35 cellular contexts compared by ENCODE assay signal in genomic region chr6:41332241-41332640, GRCh38. TPM values are rescaled to one million over a fixed set of nuclear protein-coding genes. Genes with fewer than 3 reads are reported as not detected.
DNase-seq lines count a peak whose midpoint lies in the region; ATAC-seq and TF ChIP-seq lines count a peak whose summit lies in the region.
"Had no signal": no experiment of that assay in that cellular context is flagged by ENCODE, and none has a peak within 500 bp of the region (broad histone marks: within the 10 kb centered on the region; RNA-seq: fewer than 3 reads in every experiment).

No MANE protein-coding gene starts in this region.

- H3K4me1 Mint-ChIP-seq in activated CD8-positive, alpha-beta T cell treated with anti-CD3 and anti-CD28 coated beads, Interleukin-2, amount 10 ng/mL, durations not matched to agents 7 days and 5 days (ENCODE audit: low read depth) = peaks cover 59% of the 10 kb centered on the region
- peaks cover 56% of the 10 kb centered on the region for H3K4me1 Mint-ChIP-seq in activated CD8-positive, alpha-beta T cell treated with anti-CD3 and anti-CD28 coated beads for 36 hours (ENCODE audit: low read depth)
- H3K4me1 Mint-ChIP-seq in stimulated activated naive B cell treated with anti-CD40 and anti-IgM and Interleukin-4, amounts not matched to agents 10 μg/mL and 1 μg/mL and 100 μg/mL, for 72 hours = peaks cover 35 to 44% of the 10 kb centered on the region in 2 donors

- no peaks in the 10 kb centered on the region for H3K4me1 ChIP-seq in mesenchymal stem cell (ENCODE audit: control insufficient read depth, insufficient read depth, low read depth, low read length)
- H3K4me1 ChIP-seq: adrenal gland, lower lobe of right lung, testis had no signal

- no peak overlapping the region for H2AK5ac ChIP-seq in mesenchymal stem cell (ENCODE audit: low read length, severe bottlenecking)

- H3K27me3 Mint-ChIP-seq in activated CD8-positive, alpha-beta T cell treated with anti-CD3 and anti-CD28 coated beads, Interleukin-2, amount 10 ng/mL, durations not matched to agents 7 days and 5 days (ENCODE audit: low read depth) = peaks cover 3% of the 10 kb centered on the region
- no peaks in the 10 kb centered on the region for H3K27me3 Mint-ChIP-seq in activated CD8-positive, alpha-beta T cell treated with anti-CD3 and anti-CD28 coated beads for 36 hours
- peaks cover 8% of the 10 kb centered on the region in 2 donors for H3K27me3 Mint-ChIP-seq in stimulated activated naive B cell treated with anti-CD40 and anti-IgM and Interleukin-4, amounts not matched to agents 10 μg/mL and 1 μg/mL and 100 μg/mL, for 72 hours

- no peak overlapping the region for H3K9ac ChIP-seq in mesenchymal stem cell (ENCODE audit: low read length)

- no peak overlapping the region for H2BK5ac ChIP-seq in mesenchymal stem cell (ENCODE audit: low read depth, low read length, poor library complexity, severe bottlenecking)

- no peak overlapping the region for H3K14ac ChIP-seq in mesenchymal stem cell (ENCODE audit: low read length in 2 of 2)

- POLR2A ChIA-PET in activated CD8-positive, alpha-beta T cell treated with anti-CD3 and anti-CD28 coated beads, Interleukin-2, amount 10 ng/mL, durations not matched to agents 7 days and 5 days (lab: Charles Lee) = interaction anchor here (1.3 to 5.3 kb wide), 2 partner anchors 12 to 13 kb away, joined by 4 to 96 read pairs; no protein-coding TSS in a partner anchor
- POLR2A ChIA-PET in activated CD8-positive, alpha-beta T cell treated with anti-CD3 and anti-CD28 coated beads for 36 hours (lab: Charles Lee) = interaction anchor here (1.0 to 1.9 kb wide), 3 partner anchors 13 to 132 kb away, joined by 3 to 6 read pairs (median 5); partner anchors contain the start of gene TREML2

- no peak overlapping the region for H3K4me3 ChIP-seq in mesenchymal stem cell (ENCODE audit: insufficient read depth in 1 of 2, low read depth in 1 of 2, low read length in 2 of 2)
- H3K4me3 ChIP-seq: adrenal gland, lower lobe of right lung, mucosa of descending colon, testis had no signal

- WGBS in mesenchymal stem cell = 83% methylated on average over 6 of the region's 8 CpGs

- intact Hi-C loops in activated CD8-positive, alpha-beta T cell treated with anti-CD3 and anti-CD28 coated beads for 36 hours (cut with micrococcal nuclease) = no loop called here

- no peak overlapping the region for H2AFZ ChIP-seq in mesenchymal stem cell (ENCODE audit: low read depth, low read length)

- no peak overlapping the region for H2BK12ac ChIP-seq in mesenchymal stem cell (ENCODE audit: low read length in 2 of 2)

- TF ChIP-seq CTCF in activated CD8-positive, alpha-beta T cell treated with anti-CD3 and anti-CD28 coated beads for 36 hours (IDR thresholded peaks at IDR 0.05) = no peak

- no peak overlapping the region for H2BK15ac ChIP-seq in mesenchymal stem cell (ENCODE audit: low read depth, poor library complexity, severe bottlenecking)

- CTCF ChIA-PET in activated CD8-positive, alpha-beta T cell treated with anti-CD3 and anti-CD28 coated beads, Interleukin-2, amount 10 ng/mL, durations not matched to agents 7 days and 5 days (lab: Charles Lee) = interaction anchor here (0.9 to 9.6 kb wide), 9 partner anchors 10 to 271 kb away, joined by 3 to 162 read pairs (median 7); no protein-coding TSS in a partner anchor
- CTCF ChIA-PET in activated CD8-positive, alpha-beta T cell treated with anti-CD3 and anti-CD28 coated beads for 36 hours (lab: Charles Lee) = interaction anchor here (0.8 to 6.5 kb wide), 8 partner anchors 12 to 296 kb away, joined by 3 to 106 read pairs (median 20); no protein-coding TSS in a partner anchor

- no peak overlapping the region for H3K23ac ChIP-seq in mesenchymal stem cell (ENCODE audit: low read length in 2 of 2)

- H3K79me1 ChIP-seq in mesenchymal stem cell (replicated peaks; ENCODE audit: low read length, poor library complexity, severe bottlenecking) = no peaks in the 10 kb centered on the region

- peak overlapping the region; percentile 95 for H3K27ac Mint-ChIP-seq in activated CD8-positive, alpha-beta T cell treated with anti-CD3 and anti-CD28 coated beads, Interleukin-2, amount 10 ng/mL, durations not matched to agents 7 days and 5 days
- no peak overlapping the region for H3K27ac Mint-ChIP-seq in activated CD8-positive, alpha-beta T cell treated with anti-CD3 and anti-CD28 coated beads for 36 hours
- peak overlapping the region; percentile 87 for H3K27ac Mint-ChIP-seq in stimulated activated naive B cell treated with anti-CD40 and anti-IgM and Interleukin-4, amounts not matched to agents 10 μg/mL and 1 μg/mL and 100 μg/mL, for 72 hours
- H3K27ac Mint-ChIP-seq: activated T-cell treated with anti-CD3 and anti-CD28 coated beads, Interleukin-2, amount 50 U/mL, for 24 hours had no signal

- H3K4me3 Mint-ChIP-seq in activated CD8-positive, alpha-beta T cell treated with anti-CD3 and anti-CD28 coated beads, Interleukin-2, amount 10 ng/mL, durations not matched to agents 7 days and 5 days = no peak overlapping the region
- no peak overlapping the region for H3K4me3 Mint-ChIP-seq in activated CD8-positive, alpha-beta T cell treated with anti-CD3 and anti-CD28 coated beads for 36 hours
- H3K4me3 Mint-ChIP-seq in stimulated activated naive B cell treated with anti-CD40 and anti-IgM and Interleukin-4, amounts not matched to agents 10 μg/mL and 1 μg/mL and 100 μg/mL, for 72 hours = no peak overlapping the region
- H3K4me3 Mint-ChIP-seq: activated T-cell treated with anti-CD3 and anti-CD28 coated beads, Interleukin-2, amount 50 U/mL, for 24 hours; T-helper 1 cell treated with Interleukin-12 subunit alpha and Interleukin-12 subunit beta and Interleukin-4 antibody, amounts not matched to agents 30 μg/mL and 1 μg/mL, for 36 hours had no signal

- peak overlapping the region; percentile 4 for H4K8ac ChIP-seq in mesenchymal stem cell (ENCODE audit: low read length)

- no peaks in the 10 kb centered on the region for H3K9me3 ChIP-seq in mesenchymal stem cell (ENCODE audit: control insufficient read depth, low read length)
- H3K9me3 ChIP-seq: adrenal gland, lower lobe of right lung, mucosa of descending colon, testis had no signal

- H3K36me3 Mint-ChIP-seq in activated CD8-positive, alpha-beta T cell treated with anti-CD3 and anti-CD28 coated beads, Interleukin-2, amount 10 ng/mL, durations not matched to agents 7 days and 5 days (ENCODE audit: low read depth) = no peaks in the 10 kb centered on the region
- no peaks in the 10 kb centered on the region for H3K36me3 Mint-ChIP-seq in activated CD8-positive, alpha-beta T cell treated with anti-CD3 and anti-CD28 coated beads for 36 hours (ENCODE audit: low read depth)
- H3K36me3 Mint-ChIP-seq in stimulated activated naive B cell treated with anti-CD40 and anti-IgM and Interleukin-4, amounts not matched to agents 10 μg/mL and 1 μg/mL and 100 μg/mL, for 72 hours = no peaks in the 10 kb centered on the region
- H3K36me3 Mint-ChIP-seq: IgD-negative memory B cell had no signal

- no peak overlapping the region for H3K4ac ChIP-seq in mesenchymal stem cell (ENCODE audit: low read depth in 1 of 2, low read length in 2 of 2)

- peaks cover 55 to 82% of the 10 kb centered on the region in 2 experiments for H3K27me3 ChIP-seq in mesenchymal stem cell (ENCODE audit: control insufficient read depth in 1 of 2, insufficient read depth in 1 of 2, low read length in 2 of 2)
- H3K27me3 ChIP-seq: testis had no signal

- peak; percentile 20 for DNase-seq in activated CD8-positive, alpha-beta T cell treated with anti-CD3 and anti-CD28 coated beads, Interleukin-2, amount 10 ng/mL, durations not matched to agents 7 days and 5 days
- no peak for DNase-seq in activated CD8-positive, alpha-beta T cell treated with anti-CD3 and anti-CD28 coated beads for 36 hours
- peak; percentile 43 for DNase-seq in UCSD-AML1 (lab: John Stamatoyannopoulos, UW; ENCODE audit: unreplicated experiment)
- DNase-seq in mesenchymal stem cell = no peak
- DNase-seq in stimulated activated naive B cell treated with anti-CD40 and anti-IgM and Interleukin-4, amounts not matched to agents 10 μg/mL and 1 μg/mL and 100 μg/mL, for 72 hours = no peak
- no peak for DNase-seq in epidermal melanocyte (ENCODE audit: insufficient read length, low spot score)
- no peak for DNase-seq in Kasumi-1 (lab: John Stamatoyannopoulos, UW)
- DNase-seq: activated CD4-positive, alpha-beta T cell treated with anti-CD3 and anti-CD28 coated beads for 1 hour; activated CD8-positive, alpha-beta memory T cell treated with anti-CD3 and anti-CD28 coated beads for 24 hours; activated gamma-delta T cell treated with Interleukin-2 at 50 U/mL for 16 hours; activated T-cell treated with anti-CD3 and anti-CD28 coated beads, Interleukin-2, amount 50 U/mL, for 24 hours; adrenal gland; brain microvascular endothelial cell; COR-L47; GDM1; glutamatergic neuron; kidney; lower lobe of right lung; MM.1S; NCI-H1417; NCI-H2029 treated with DMSO at 0.1 percent for 48 hours; NCI-H82; RPMI8226; stimulated activated CD4-positive, alpha-beta T cell treated with anti-CD3 and anti-CD28 coated beads, Interleukin-4, amount 100 ng/mL, for 4 hours; stimulated activated naive CD4-positive, alpha-beta T cell treated with Interleukin-2 at 50 U/mL for 16 hours; testis had no signal

- H3K4me2 ChIP-seq in mesenchymal stem cell (ENCODE audit: low read length, poor library complexity, severe bottlenecking) = no peak overlapping the region

- H3K18ac ChIP-seq in mesenchymal stem cell (ENCODE audit: low read depth in 1 of 2, low read length in 2 of 2) = no peak overlapping the region

- H3K27ac ChIP-seq in mesenchymal stem cell (ENCODE audit: low read length, poor library complexity, severe bottlenecking) = no peak overlapping the region
- H3K27ac ChIP-seq: adrenal gland, brain microvascular endothelial cell, epithelial cell of prostate, lower lobe of right lung, testis had no signal

- ATAC-seq in activated CD8-positive, alpha-beta T cell treated with anti-CD3 and anti-CD28 coated beads, Interleukin-2, amount 10 ng/mL, durations not matched to agents 7 days and 5 days = no peak
- ATAC-seq in activated CD8-positive, alpha-beta T cell treated with anti-CD3 and anti-CD28 coated beads for 36 hours = no peak
- ATAC-seq in stimulated activated naive B cell treated with anti-CD40 and anti-IgM and Interleukin-4, amounts not matched to agents 10 μg/mL and 1 μg/mL and 100 μg/mL, for 72 hours (replicated peaks) = no peak
- no peak for ATAC-seq in HG03439 (IDR thresholded peaks at IDR 0.05; ENCODE audit: unreplicated experiment)
- ATAC-seq: lower lobe of right lung, mucosa of descending colon, sciatic nerve had no signal

- no peaks in the 10 kb centered on the region for H3K9me3 Mint-ChIP-seq in activated CD8-positive, alpha-beta T cell treated with anti-CD3 and anti-CD28 coated beads, Interleukin-2, amount 10 ng/mL, durations not matched to agents 7 days and 5 days (ENCODE audit: insufficient read depth)
- H3K9me3 Mint-ChIP-seq in activated CD8-positive, alpha-beta T cell treated with anti-CD3 and anti-CD28 coated beads for 36 hours = no peaks in the 10 kb centered on the region
- H3K9me3 Mint-ChIP-seq in stimulated activated naive B cell treated with anti-CD40 and anti-IgM and Interleukin-4, amounts not matched to agents 10 μg/mL and 1 μg/mL and 100 μg/mL, for 72 hours = no peaks in the 10 kb centered on the region
- H3K9me3 Mint-ChIP-seq: activated T-cell treated with anti-CD3 and anti-CD28 coated beads, Interleukin-2, amount 50 U/mL, for 24 hours; IgD-negative memory B cell; T-helper 1 cell treated with Interleukin-12 subunit alpha and Interleukin-12 subunit beta and Interleukin-4 antibody, amounts not matched to agents 30 μg/mL and 1 μg/mL, for 36 hours had no signal

- H2BK120ac ChIP-seq in mesenchymal stem cell (ENCODE audit: low read depth, low read length) = no peak overlapping the region

- H3K36me3 ChIP-seq in mesenchymal stem cell (ENCODE audit: control insufficient read depth in 1 of 2, insufficient read depth in 2 of 2, low read depth in 1 of 2, low read length in 2 of 2) = no peaks in the 10 kb centered on the region
- H3K36me3 ChIP-seq: adrenal gland, brain microvascular endothelial cell, lower lobe of right lung had no signal

- no peak overlapping the region for H4K91ac ChIP-seq in mesenchymal stem cell (ENCODE audit: low read length)

RNA-seq across cellular contexts. Expression of gene NCR2, which starts 3.2 kb away (rescaled TPM):
- total RNA-seq in activated CD8-positive, alpha-beta T cell treated with anti-CD3 and anti-CD28 coated beads, Interleukin-2, amount 10 ng/mL, durations not matched to agents 7 days and 5 days = 1 to 10 TPM in 1 of 2 experiments, under 1 TPM in 1; 0.45 to 1.3 TPM
- under 1 TPM; 0.56 to 0.68 TPM for total RNA-seq in activated CD8-positive, alpha-beta T cell treated with anti-CD3 and anti-CD28 coated beads for 36 hours
- polyA plus RNA-seq in mesenchymal stem cell (2013, experiment 1 of 2) = not detected
- polyA plus RNA-seq in mesenchymal stem cell (2013, experiment 2 of 2) = not detected
- total RNA-seq: A172, adrenal gland, H7, kidney, lower lobe of right lung, posterior vena cava, sciatic nerve, testis had no signal
- polyA plus RNA-seq: adrenal gland, IgD-negative memory B cell had no signal

RNA-seq across cellular contexts. Expression of gene TREM1, which starts 45.8 kb away (rescaled TPM):
- total RNA-seq in activated CD8-positive, alpha-beta T cell treated with anti-CD3 and anti-CD28 coated beads, Interleukin-2, amount 10 ng/mL, durations not matched to agents 7 days and 5 days = not detected
- total RNA-seq in activated CD8-positive, alpha-beta T cell treated with anti-CD3 and anti-CD28 coated beads for 36 hours = not detected
- polyA plus RNA-seq in mesenchymal stem cell (2013, experiment 1 of 2) = 5.2 TPM
- 5.7 TPM for polyA plus RNA-seq in mesenchymal stem cell (2013, experiment 2 of 2)
- total RNA-seq: A172, H7 had no signal

Comparison
In these comparisons a context has a peak if more than half of its experiments do, and no peak if none do; other contexts are left out.
1. DNase-seq: peak in activated CD8-positive, alpha-beta T cell treated with anti-CD3 and anti-CD28 coated beads, Interleukin-2, amount 10 ng/mL, durations not matched to agents 7 days and 5 days (single experiment) and UCSD-AML1 (single experiment); none in activated CD8-positive, alpha-beta T cell treated with anti-CD3 and anti-CD28 coated beads for 36 hours (single experiment), mesenchymal stem cell (single experiment), stimulated activated naive B cell treated with anti-CD40 and anti-IgM and Interleukin-4, amounts not matched to agents 10 μg/mL and 1 μg/mL and 100 μg/mL, for 72 hours (single experiment), epidermal melanocyte (single experiment) and Kasumi-1 (0 of 2).